ENCODE assay signal across 1 cellular context in the genomic region with DNA sequence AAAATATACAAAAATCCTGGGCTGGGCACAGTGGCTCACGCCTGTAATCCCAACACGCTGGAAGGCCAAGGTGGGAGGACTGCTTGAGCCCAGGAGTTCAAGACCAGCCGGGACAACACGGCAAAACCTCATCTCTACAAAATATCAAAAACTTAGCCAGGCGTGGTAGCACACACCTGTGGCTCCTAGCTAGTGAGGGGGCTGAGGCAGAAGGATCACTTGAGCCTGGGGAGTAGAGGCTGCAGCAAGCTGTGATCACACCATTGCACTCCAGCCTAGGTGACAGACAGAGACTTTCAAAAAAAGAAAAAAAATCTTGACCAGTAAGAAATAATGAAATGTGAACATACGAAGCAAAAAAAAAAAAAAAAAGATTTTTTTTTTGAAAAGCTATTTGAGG.
TF ChIP-seq lines count a peak whose summit lies in the region.

No MANE protein-coding gene starts in this region.

TF ChIP-seq in K562, 482 proteins besides CTCF, POLR2A, EP300 and RAD21:
- TF ChIP-seq PPARD (CRISPR knock-in tag; IDR thresholded peaks at IDR 0.05) (no peak), XRCC3 (IDR thresholded peaks at IDR 0.05) (no peak), SP2 (IDR thresholded peaks at IDR 0.05; ENCODE audit: extremely low read depth, low read depth, low read length, poor library complexity, severe bottlenecking) (no peak), SAFB (IDR thresholded peaks at IDR 0.05; ENCODE audit: borderline replicate concordance, low read depth, low read length) (no peak), EHMT2 (IDR thresholded peaks at IDR 0.05) (no peak)
- TF ChIP-seq, protein P1, sequence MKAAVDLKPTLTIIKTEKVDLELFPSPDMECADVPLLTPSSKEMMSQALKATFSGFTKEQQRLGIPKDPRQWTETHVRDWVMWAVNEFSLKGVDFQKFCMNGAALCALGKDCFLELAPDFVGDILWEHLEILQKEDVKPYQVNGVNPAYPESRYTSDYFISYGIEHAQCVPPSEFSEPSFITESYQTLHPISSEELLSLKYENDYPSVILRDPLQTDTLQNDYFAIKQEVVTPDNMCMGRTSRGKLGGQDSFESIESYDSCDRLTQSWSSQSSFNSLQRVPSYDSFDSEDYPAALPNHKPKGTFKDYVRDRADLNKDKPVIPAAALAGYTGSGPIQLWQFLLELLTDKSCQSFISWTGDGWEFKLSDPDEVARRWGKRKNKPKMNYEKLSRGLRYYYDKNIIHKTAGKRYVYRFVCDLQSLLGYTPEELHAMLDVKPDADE (conservative IDR thresholded peaks at IDR 0.05; ENCODE audit: control insufficient read depth, low read depth, low read length) = no peak
- TF ChIP-seq, protein P2, sequence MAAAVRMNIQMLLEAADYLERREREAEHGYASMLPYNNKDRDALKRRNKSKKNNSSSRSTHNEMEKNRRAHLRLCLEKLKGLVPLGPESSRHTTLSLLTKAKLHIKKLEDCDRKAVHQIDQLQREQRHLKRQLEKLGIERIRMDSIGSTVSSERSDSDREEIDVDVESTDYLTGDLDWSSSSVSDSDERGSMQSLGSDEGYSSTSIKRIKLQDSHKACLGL (CRISPR knock-in tag; IDR thresholded peaks at IDR 0.05; ENCODE audit: borderline replicate concordance, poor library complexity, severe bottlenecking) = no peak
